1 cellular context compared by ENCODE assay signal in the genomic region with DNA sequence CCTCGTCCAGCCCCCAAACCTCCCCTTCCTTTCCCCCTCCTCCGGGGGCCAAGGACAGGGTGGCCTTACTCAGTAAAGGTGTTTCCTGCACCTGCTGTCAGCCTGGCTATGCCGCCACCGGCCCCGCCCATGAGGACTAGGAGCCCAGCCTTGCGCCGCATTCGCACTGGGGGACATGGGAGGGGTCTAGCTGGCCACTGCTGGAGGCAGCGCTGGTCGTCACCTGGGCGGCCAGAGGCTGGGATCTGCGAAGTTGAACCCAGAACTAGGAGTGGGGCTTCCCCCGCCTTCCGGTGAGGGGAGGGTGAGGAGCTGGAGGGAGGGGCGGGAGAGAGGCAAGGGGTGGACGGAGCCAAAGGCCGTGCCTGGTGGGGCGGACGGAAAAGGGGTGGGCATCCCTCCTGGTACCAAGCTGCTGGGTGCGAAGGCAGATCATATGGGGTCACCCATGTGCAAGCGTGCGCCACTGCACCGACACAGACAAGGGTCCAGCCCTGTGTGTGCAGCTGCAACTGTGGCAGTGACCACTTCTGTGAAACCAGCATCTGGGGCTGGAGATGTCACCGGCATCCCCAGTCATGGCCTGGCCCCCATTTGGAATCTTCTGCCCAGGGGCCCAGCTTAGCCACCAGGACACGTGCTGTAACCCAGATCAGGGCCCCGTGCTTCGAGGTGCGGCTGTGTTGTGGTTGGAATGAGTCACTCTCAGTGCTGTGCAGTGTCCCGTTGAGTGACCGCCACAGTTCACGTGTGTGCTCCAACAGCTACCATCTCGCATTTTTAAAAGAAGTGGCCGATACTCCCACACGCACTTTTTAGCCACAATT.
TF ChIP-seq lines count a peak whose summit lies in the region.

No MANE protein-coding gene starts in this region.

TF ChIP-seq in endothelial cell of umbilical vein, 7 proteins besides CTCF, POLR2A, EP300 and RAD21:
- TF ChIP-seq FOS (IDR thresholded peaks at IDR 0.05; ENCODE audit: borderline replicate concordance, insufficient read depth, low read length), result no peak
- TF ChIP-seq EZH2 (IDR thresholded peaks at IDR 0.05; ENCODE audit: borderline replicate concordance, low read depth, low read length, severe bottlenecking), result no peak
- no peak for TF ChIP-seq GATA2 (IDR thresholded peaks at IDR 0.05; ENCODE audit: insufficient read depth, insufficient read length, low read depth, low read length)
- TF ChIP-seq MYC (IDR thresholded peaks at IDR 0.05; ENCODE audit: low read depth, low read length), result no peak
- TF ChIP-seq, protein P1, sequence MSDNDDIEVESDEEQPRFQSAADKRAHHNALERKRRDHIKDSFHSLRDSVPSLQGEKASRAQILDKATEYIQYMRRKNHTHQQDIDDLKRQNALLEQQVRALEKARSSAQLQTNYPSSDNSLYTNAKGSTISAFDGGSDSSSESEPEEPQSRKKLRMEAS (IDR thresholded peaks at IDR 0.05; ENCODE audit: insufficient read depth, insufficient read length), result no peak
- no peak for TF ChIP-seq POLR2AphosphoS5 (IDR thresholded peaks at IDR 0.05; ENCODE audit: insufficient read depth, low read depth, low read length)
- no peak for TF ChIP-seq JUN (IDR thresholded peaks at IDR 0.05; ENCODE audit: borderline replicate concordance, insufficient read depth, insufficient read length, low read depth)
